In genomic region chr3:5078151-5078550, GRCh38 we compare ENCODE assay signal across 15 cellular contexts. TPM values are rescaled to one million over a fixed set of nuclear protein-coding genes. Genes with fewer than 3 reads are reported as not detected.
DNase-seq lines count a peak whose midpoint lies in the region; ATAC-seq and TF ChIP-seq lines count a peak whose summit lies in the region.
"Had no signal": no experiment of that assay in that cellular context is flagged by ENCODE, and none has a peak within 500 bp of the region (broad histone marks: within the 10 kb centered on the region; RNA-seq: fewer than 3 reads in every experiment).

No MANE protein-coding gene starts in this region.

- in situ Hi-C loops in IMR-90 (cut with MboI; ENCODE audit: low sequenced_read_pairs) (no loop called here), mammary epithelial cell (cut with MboI; ENCODE audit: low sequenced_read_pairs in 2 of 2) (no loop called here)

- no peak overlapping the region for H3K4ac ChIP-seq in IMR-90 (ENCODE audit: low read depth, low read length)

- no peak overlapping the region for H4K91ac ChIP-seq in IMR-90 (ENCODE audit: insufficient read depth, low read depth, low read length)

- H3K79me1 ChIP-seq in IMR-90 (ENCODE audit: low read depth in 1 of 2, low read length in 2 of 2) = no peaks in the 10 kb centered on the region

- no peak overlapping the region for H3K27ac Mint-ChIP-seq in activated T-helper 17 cell treated with anti-CD3 and anti-CD28 coated beads, Interleukin-2, amount 50 U/mL, for 72 hours

- H2AK5ac ChIP-seq in IMR-90 (ENCODE audit: low read depth, low read length) = no peak overlapping the region

- no peaks in the 10 kb centered on the region for H3K79me2 ChIP-seq in mammary epithelial cell (ENCODE audit: insufficient read depth, low read length)

- H3K14ac ChIP-seq in IMR-90 (replicated peaks; ENCODE audit: low read depth, low read length) = no peak overlapping the region

- no CpG with 5 or more reads among the region's 4 CpGs for WGBS in IMR-90 (ENCODE audit: extremely low coverage in 2 of 2, insufficient read length in 1 of 2), 2 experiments
- WGBS in mammary epithelial cell (ENCODE audit: low coverage, missing lambda C conversion rate) = 5% methylated on average over 4 of the region's 4 CpGs

- H3K9ac ChIP-seq in IMR-90 (ENCODE audit: low read depth, low read length) = no peak overlapping the region
- no peak overlapping the region for H3K9ac ChIP-seq in mammary epithelial cell (ENCODE audit: insufficient read depth, low read length)

- no peak overlapping the region for H3K4me3 ChIP-seq in AG09309 (ENCODE audit: control insufficient read depth, low read depth, low read length)
- H3K4me3 ChIP-seq in IMR-90 (ENCODE audit: insufficient read depth, low read depth, low read length) = no peak overlapping the region
- no peak overlapping the region for H3K4me3 ChIP-seq in mammary epithelial cell (replicated peaks in 1 of 3; ENCODE audit: insufficient read depth in 1 of 3, low read depth in 2 of 3, low read length in 3 of 3)
- H3K4me3 ChIP-seq in left lung = no peak overlapping the region
- H3K4me3 ChIP-seq: PC-9 had no signal

- H2BK15ac ChIP-seq in IMR-90 (ENCODE audit: low read depth, low read length) = no peak overlapping the region

- H3K4me2 ChIP-seq in IMR-90 (ENCODE audit: low read depth, low read length) (no peak overlapping the region), mammary epithelial cell (ENCODE audit: insufficient read depth, low read depth, low read length) (peak overlapping the region; percentile 13)
- H3K4me2 ChIP-seq: PC-9 had no signal

- TF ChIP-seq POLR2A in IMR-90 (IDR thresholded peaks at IDR 0.05; ENCODE audit: low read depth, low read length) = no peak

- DNase-seq in AG09309 (ENCODE audit: low read depth) = peak; percentile 62
- DNase-seq in IMR-90 = peak; percentile 66
- DNase-seq in mammary epithelial cell = peak; percentile 82
- no peak for DNase-seq in left lung
- DNase-seq in GM20000 (ENCODE audit: low spot score) = no peak
- DNase-seq: foreskin melanocyte; MM.1S; NCI-H187 treated with DMSO at 0.1 percent for 48 hours; NCI-H510A; PC-9; stimulated activated CD4-positive, alpha-beta T cell treated with anti-CD3 and anti-CD28 coated beads, Interleukin-15, amount 100 ng/mL, for 24 hours had no signal

- no peak for TF ChIP-seq CTCF in AG09309 (IDR thresholded peaks at IDR 0.05; ENCODE audit: control insufficient read depth, insufficient read depth, low read depth, low read length, missing control alignments)
- no peak for TF ChIP-seq CTCF in IMR-90 (conservative IDR thresholded peaks at IDR 0.05; ENCODE audit: low read depth, low read length)
- TF ChIP-seq CTCF in mammary epithelial cell (conservative IDR thresholded peaks at IDR 0.05 in 1 of 2, IDR thresholded peaks at IDR 0.05 in 1 of 2; ENCODE audit: extremely low read depth in 1 of 2, insufficient read depth in 1 of 2, low read depth in 1 of 2, low read length in 2 of 2) = no peak
- TF ChIP-seq CTCF in left lung (IDR thresholded peaks at IDR 0.05) = no peak
- TF ChIP-seq CTCF in GM20000 (IDR thresholded peaks at IDR 0.05; ENCODE audit: extremely low read depth, missing control alignments) = no peak

- no peak overlapping the region for H2BK120ac ChIP-seq in IMR-90 (ENCODE audit: low read depth, low read length)

- intact Hi-C loops in IMR-90 (cut with micrococcal nuclease) = no loop called here
- intact Hi-C loops in mammary epithelial cell (cut with micrococcal nuclease) = no loop called here
- intact Hi-C loops in left lung (cut with DNase I) = no loop called here

- no peak overlapping the region for H2AK9ac ChIP-seq in IMR-90 (replicated peaks; ENCODE audit: low read depth, low read length, poor library complexity)

- CTCF ChIA-PET in IMR-90 (lab: Yijun Ruan, JAX) (no interaction called here), mammary epithelial cell (lab: Charles Lee; ENCODE audit: low non-redundant PET) (interaction anchor here (0.9 kb wide), 1 partner anchor 367 kb away, joined by 6 read pairs; no protein-coding TSS in a partner anchor)

- BruUV-seq in IMR-90 (replicated peaks; lab: Mats Ljungman, UMichigan) (no TSS peak), mammary epithelial cell (replicated peaks; lab: Mats Ljungman, UMichigan) (no TSS peak)

- H3K27me3 ChIP-seq in IMR-90 (ENCODE audit: control insufficient read depth, insufficient read depth, low read length) (peaks cover 3% of the 10 kb centered on the region), mammary epithelial cell (ENCODE audit: insufficient read depth, low read length) (no peaks in the 10 kb centered on the region), left lung (no peaks in the 10 kb centered on the region)

- H3K4me1 ChIP-seq in IMR-90 (ENCODE audit: control insufficient read depth, insufficient read depth, low read length) (no peaks in the 10 kb centered on the region), mammary epithelial cell (ENCODE audit: insufficient read depth, low read length) (peaks cover 2% of the 10 kb centered on the region), left lung (no peaks in the 10 kb centered on the region)

- no peak overlapping the region for H3K18ac ChIP-seq in IMR-90 (ENCODE audit: low read depth, low read length)

- dilution Hi-C loops in IMR-90 (cut with HindIII; ENCODE audit: low sequenced_read_pairs, unreplicated experiment) = no loop called here
- dilution Hi-C loops in mammary epithelial cell (cut with HindIII; ENCODE audit: low sequenced_read_pairs) = loop anchor here (5.0 kb wide), 1 partner anchor 341 kb away; no protein-coding TSS in a partner anchor

- H2BK20ac ChIP-seq in IMR-90 (ENCODE audit: low read depth, low read length) = no peak overlapping the region

- H3K27ac ChIP-seq in IMR-90 (ENCODE audit: insufficient read depth, low read length) (no peak overlapping the region), mammary epithelial cell (ENCODE audit: insufficient read depth, low read depth, low read length) (no peak overlapping the region), left lung (no peak overlapping the region)
- H3K27ac ChIP-seq: PC-9 had no signal

- no peaks in the 10 kb centered on the region for H3K4me1 Mint-ChIP-seq in activated T-helper 17 cell treated with anti-CD3 and anti-CD28 coated beads, Interleukin-2, amount 50 U/mL, for 72 hours

- H4K5ac ChIP-seq in IMR-90 (ENCODE audit: low read depth, low read length) = no peak overlapping the region

- H3K9me1 ChIP-seq in IMR-90 (ENCODE audit: insufficient read depth, low read length) = no peaks in the 10 kb centered on the region

- POLR2A ChIA-PET in IMR-90 (lab: Charles Lee; ENCODE audit: unreplicated experiment) = no interaction called here

- H3K9me3 ChIP-seq in IMR-90 (ENCODE audit: control insufficient read depth, insufficient read depth, low read length) (no peaks in the 10 kb centered on the region), mammary epithelial cell (replicated peaks; ENCODE audit: insufficient read depth, low read length) (no peaks in the 10 kb centered on the region), left lung (no peaks in the 10 kb centered on the region)

- no peaks in the 10 kb centered on the region for H3K36me3 Mint-ChIP-seq in activated T-helper 17 cell treated with anti-CD3 and anti-CD28 coated beads, Interleukin-2, amount 50 U/mL, for 72 hours (ENCODE audit: low read depth)
- H3K36me3 Mint-ChIP-seq: brain had no signal

- H3K4me3 Mint-ChIP-seq in activated T-helper 17 cell treated with anti-CD3 and anti-CD28 coated beads, Interleukin-2, amount 50 U/mL, for 72 hours = no peak overlapping the region
- H3K4me3 Mint-ChIP-seq: brain had no signal

- peak; percentile 82 for ATAC-seq in IMR-90 (ENCODE audit: low read depth)
- ATAC-seq in left lung = peak; percentile 82
- no peak for ATAC-seq in activated T-helper 17 cell treated with anti-CD3 and anti-CD28 coated beads, Interleukin-2, amount 50 U/mL, for 72 hours (replicated peaks)
- ATAC-seq in GM21367 (IDR thresholded peaks at IDR 0.05; ENCODE audit: unreplicated experiment) = no peak
- ATAC-seq in HG02678 (IDR thresholded peaks at IDR 0.05; ENCODE audit: unreplicated experiment) = no peak

- no peak overlapping the region for H3K56ac ChIP-seq in IMR-90 (ENCODE audit: extremely low read depth, insufficient read depth, low read length)

- no peaks in the 10 kb centered on the region for H3K9me3 Mint-ChIP-seq in activated T-helper 17 cell treated with anti-CD3 and anti-CD28 coated beads, Interleukin-2, amount 50 U/mL, for 72 hours

- no peak overlapping the region for H3K23ac ChIP-seq in IMR-90 (ENCODE audit: low read depth, low read length)

- H4K20me1 ChIP-seq in IMR-90 (ENCODE audit: insufficient read depth, low read length) = no peaks in the 10 kb centered on the region
- no peaks in the 10 kb centered on the region for H4K20me1 ChIP-seq in mammary epithelial cell (ENCODE audit: insufficient read depth, low read length)

- H4K8ac ChIP-seq in IMR-90 (ENCODE audit: low read depth in 2 of 2, low read length in 2 of 2) = no peak overlapping the region

- no peak overlapping the region for H2BK5ac ChIP-seq in IMR-90 (ENCODE audit: low read depth, low read length, poor library complexity, severe bottlenecking)

- H2AFZ ChIP-seq in IMR-90 (replicated peaks; ENCODE audit: low read length, poor library complexity) = no peak overlapping the region
- H2AFZ ChIP-seq in mammary epithelial cell (ENCODE audit: low read depth, low read length) = no peak overlapping the region
- H2AFZ ChIP-seq: PC-9 had no signal

- H3K27me3 Mint-ChIP-seq in activated T-helper 17 cell treated with anti-CD3 and anti-CD28 coated beads, Interleukin-2, amount 50 U/mL, for 72 hours = no peaks in the 10 kb centered on the region

- H3K36me3 ChIP-seq in IMR-90 (ENCODE audit: control insufficient read depth, insufficient read depth, low read length) = no peaks in the 10 kb centered on the region
- no peaks in the 10 kb centered on the region for H3K36me3 ChIP-seq in mammary epithelial cell (ENCODE audit: insufficient read depth, low read length)
- H3K36me3 ChIP-seq in left lung = no peaks in the 10 kb centered on the region

- no peak for TF ChIP-seq RAD21 in IMR-90 (IDR thresholded peaks at IDR 0.05; ENCODE audit: low read length)

TF ChIP-seq in IMR-90, 13 proteins besides CTCF, POLR2A, EP300 and RAD21 (continues in another document):
- TF ChIP-seq CEBPB (IDR thresholded peaks at IDR 0.05; ENCODE audit: low read depth, low read length) = no peak
- no peak for TF ChIP-seq SMC3 (IDR thresholded peaks at IDR 0.05; ENCODE audit: low read depth, low read length)
- no peak for TF ChIP-seq RCOR1 (IDR thresholded peaks at IDR 0.05; ENCODE audit: insufficient replicate concordance, low read length)
- TF ChIP-seq BHLHE40 (IDR thresholded peaks at IDR 0.05; ENCODE audit: low read depth, low read length) = no peak
- no peak for TF ChIP-seq MAFK (IDR thresholded peaks at IDR 0.05; ENCODE audit: low read depth, low read length)
- TF ChIP-seq NFE2L2 (IDR thresholded peaks at IDR 0.05; ENCODE audit: low read depth, low read length) = no peak

RNA-seq across cellular contexts. Expression of gene ARL8B, which starts 43.9 kb away (rescaled TPM):
- total RNA-seq in IMR-90 (2012; rRNA removed) (47.0 and 62.5 TPM in 2 replicates), mammary epithelial cell (10 to 100 TPM; 60.7 to 77.8 TPM), left lung (10 to 100 TPM; 81.0 to 93.9 TPM)
- polyA plus RNA-seq in IMR-90 (2012; rRNA removed) (23.8 and 32.3 TPM in 2 replicates), mammary epithelial cell (42.8 TPM)
- polyA plus RNA-seq in IMR-90 (2012; cell fraction: cytosol; rRNA removed) = 13.0 and 20.9 TPM in 2 replicates
- 17.4 and 28.8 TPM in 2 replicates for polyA plus RNA-seq in IMR-90 (2012; cell fraction: nucleus; rRNA removed; ENCODE audit: low replicate concordance)
- 75.5 TPM for polyA minus RNA-seq in mammary epithelial cell
- total RNA-seq in activated T-helper 17 cell treated with anti-CD3 and anti-CD28 coated beads, Interleukin-2, amount 50 U/mL, for 72 hours = 10 to 100 TPM; 48.2 to 60.9 TPM

Comparison
In these comparisons a context has a peak if more than half of its experiments do, and no peak if none do; other contexts are left out.
1. DNase-seq: peak in AG09309 (single experiment), IMR-90 (single experiment) and mammary epithelial cell (single experiment); none in left lung (0 of 2) and GM20000 (single experiment).
2. ATAC-seq: peak in IMR-90 (single experiment) and left lung (single experiment); none in activated T-helper 17 cell treated with anti-CD3 and anti-CD28 coated beads, Interleukin-2, amount 50 U/mL, for 72 hours (single experiment), GM21367 (single experiment) and HG02678 (single experiment).